15 cellular contexts compared by ENCODE assay signal in genomic region chr4:185999207-185999606, GRCh38.
"Had no signal": no experiment of that assay in that cellular context is flagged by ENCODE, and none has a peak within 500 bp of the region (broad histone marks: within the 10 kb centered on the region; RNA-seq: fewer than 3 reads in every experiment).

No MANE protein-coding gene starts in this region.

- DNase-seq: activated CD4-positive, CD25-positive, alpha-beta regulatory T cell treated with anti-CD3 and anti-CD28 coated beads, Interleukin-2, amount 50 U/mL, for 72 hours; activated naive CD4-positive, alpha-beta T cell treated with anti-CD3 and anti-CD28 coated beads for 36 hours; activated naive CD8-positive, alpha-beta T cell treated with anti-CD3 and anti-CD28 coated beads, Interleukin-2, amount 50 U/mL, for 24 hours; activated T-cell treated with anti-CD3 and anti-CD28 coated beads for 4 hours; glutamatergic neuron; immature natural killer cell; left colon; naive B cell; spleen; T1000 had no signal

- H3K27ac ChIP-seq: SK-N-MC, spleen, suprapubic skin, upper lobe of left lung had no signal

- H3K4me1 ChIP-seq: suprapubic skin, upper lobe of left lung had no signal

- ATAC-seq: activated naive CD8-positive, alpha-beta T cell treated with anti-CD3 and anti-CD28 coated beads, Interleukin-2, amount 50 U/mL, for 24 hours; activated T-helper 17 cell treated with anti-CD3 and anti-CD28 coated beads, Interleukin-2, amount 50 U/mL, for 72 hours; esophagus mucosa; left colon had no signal

- H3K27me3 ChIP-seq: spleen, upper lobe of left lung had no signal

- H3K4me3 ChIP-seq: SK-N-MC, spleen, suprapubic skin, upper lobe of left lung had no signal

- H3K36me3 ChIP-seq: spleen, suprapubic skin, upper lobe of left lung had no signal

- H3K9me3 ChIP-seq: suprapubic skin, upper lobe of left lung had no signal
